ENCODE assay signal across 8 cellular contexts in genomic region chr3:113746069-113746954, GRCh38. TPM values are rescaled to one million over a fixed set of nuclear protein-coding genes. Genes with fewer than 3 reads are reported as not detected.
DNase-seq lines count a peak whose midpoint lies in the region; ATAC-seq and FAIRE-seq lines count a peak whose summit lies in the region.

Gene NAA50, minus strand, starts transcription at chr3:113746249. Its CDS starts 300 bp downstream, at chr3:113745949.

- peak; percentile 97 for FAIRE-seq in islet of Langerhans (lab: Jason Lieb, UNC)

- peak; percentile 59 for ATAC-seq in GM19023 (IDR thresholded peaks at IDR 0.05; ENCODE audit: unreplicated experiment)
- ATAC-seq in HG03354 (IDR thresholded peaks at IDR 0.05; ENCODE audit: poor library complexity, severe bottlenecking, unreplicated experiment) = peak; percentile 59

- peak; percentile 95 for DNase-seq in AG08395 (ENCODE audit: low spot score)
- peak; percentile 90 for DNase-seq in NCI-H460 (ENCODE audit: extremely low read depth, low read depth)
- DNase-seq in activated CD4-positive, CD25-positive, alpha-beta regulatory T cell treated with anti-CD3 and anti-CD28 coated beads, Interleukin-2, amount 50 U/mL, for 72 hours = peak; percentile 87
- DNase-seq in cerebellar nuclear complex (lab: John Stamatoyannopoulos, UW) = peak; percentile 39 to 94
- peak; percentile 93 for DNase-seq in stimulated activated CD4-positive, alpha-beta T cell treated with anti-CD3 and anti-CD28 coated beads, Interleukin-12 subunit alpha, Interleukin-12 subunit beta, amount 100 ng/mL, for 4 hours

RNA-seq across cellular contexts. Expression of gene NAA50, which starts in this region (rescaled TPM):
- total RNA-seq in NCI-H460 (2014; rRNA removed; shearing (Covaris generic)) = 167 and 183 TPM in 2 replicates
- polyA plus RNA-seq in NCI-H460 (2014; cell fraction: nucleus; rRNA removed) = 63.9 and 70.5 TPM in 2 replicates

Comparison
In these comparisons a context has a peak if more than half of its experiments do, and no peak if none do; other contexts are left out.
1. Peak in every context shown above with its lines: DNase-seq and ATAC-seq.